Comparison of ENCODE assay signal across 14 cellular contexts in genomic region chr6:153625089-153625488, GRCh38.
A peak's percentile ranks its signal among the peaks of the same experiment; 100 is the strongest.
DNase-seq lines count a peak whose midpoint lies in the region; ATAC-seq, FAIRE-seq and TF ChIP-seq lines count a peak whose summit lies in the region.
"Had no signal": no experiment of that assay in that cellular context is flagged by ENCODE, and none has a peak within 500 bp of the region (broad histone marks: within the 10 kb centered on the region; RNA-seq: fewer than 3 reads in every experiment).

No MANE protein-coding gene starts in this region.

- no peak for FAIRE-seq in H54 (lab: Jason Lieb, UNC)
- FAIRE-seq: GM12878 had no signal

- peak; percentile 30 for DNase-seq in left cardiac atrium
- no peak for DNase-seq in cardiac septum (ENCODE audit: low spot score)
- peak; percentile 27 for DNase-seq in amniotic epithelial cell (ENCODE audit: low read depth)
- peak; percentile 19 for DNase-seq in kidney epithelial cell (ENCODE audit: low read depth)
- DNase-seq in tibial nerve (ENCODE audit: low spot score in 2 of 2) = peak; percentile 5 to 13
- no peak for DNase-seq in H54 (ENCODE audit: insufficient read length, low spot score)
- DNase-seq: activated CD4-positive, alpha-beta T cell treated with anti-CD3 and anti-CD28 coated beads, Interleukin-2, amount 50 U/mL, for 4 hours; activated gamma-delta T cell; KBM-7; NCI-H187 treated with DMSO at 0.1 percent for 48 hours; T-helper 1 cell had no signal

- H3K27ac ChIP-seq in tibial nerve = no peak overlapping the region

- no peaks in the 10 kb centered on the region for H3K9me3 ChIP-seq in tibial nerve

- TF ChIP-seq EP300 in tibial nerve (IDR thresholded peaks at IDR 0.05) = no peak

- WGBS in tibial nerve, 2 donors = 10 to 11% methylated on average over 3 of the region's 3 CpGs

- H3K27me3 ChIP-seq in kidney epithelial cell (ENCODE audit: control insufficient read depth, insufficient read depth, low read length) (no peaks in the 10 kb centered on the region), tibial nerve (no peaks in the 10 kb centered on the region)

- no peak for TF ChIP-seq CTCF in kidney epithelial cell (IDR thresholded peaks at IDR 0.05; ENCODE audit: insufficient read depth, low read length, poor library complexity, severe bottlenecking)
- TF ChIP-seq CTCF in tibial nerve (IDR thresholded peaks at IDR 0.05) = no peak

- H3K4me3 ChIP-seq in kidney epithelial cell (ENCODE audit: low read depth, low read length) (no peak overlapping the region), tibial nerve (no peak overlapping the region)
- H3K4me3 ChIP-seq: GM12878 had no signal

- intact Hi-C loops in left cardiac atrium (cut with DNase I) = no loop called here
- intact Hi-C loops in cardiac septum (cut with DNase I) = no loop called here

- H3K4me1 ChIP-seq in tibial nerve = no peaks in the 10 kb centered on the region

- peak; percentile 53 to 75 for ATAC-seq in left cardiac atrium
- no peak for ATAC-seq in HG02884 (IDR thresholded peaks at IDR 0.05; ENCODE audit: unreplicated experiment)
- no peak for ATAC-seq in HG02623 (IDR thresholded peaks at IDR 0.05; ENCODE audit: unreplicated experiment)
- ATAC-seq: GM12878 had no signal

- TF ChIP-seq POLR2A in tibial nerve (IDR thresholded peaks at IDR 0.05) (no peak), H54 (IDR thresholded peaks at IDR 0.05; ENCODE audit: low read depth, low read length) (no peak)

- H3K36me3 ChIP-seq in kidney epithelial cell (ENCODE audit: control insufficient read depth, insufficient read depth, low read length) = no peaks in the 10 kb centered on the region
- H3K36me3 ChIP-seq in tibial nerve = no peaks in the 10 kb centered on the region

Comparison
In these comparisons a context has a peak if more than half of its experiments do, and no peak if none do; other contexts are left out.
1. DNase-seq: peak in left cardiac atrium (single experiment), amniotic epithelial cell (single experiment), kidney epithelial cell (single experiment) and tibial nerve (2 of 2); none in cardiac septum (single experiment) and H54 (single experiment).
2. ATAC-seq: peak in left cardiac atrium (2 of 2); none in HG02884 (single experiment) and HG02623 (single experiment).